ENCODE assay signal across 25 cellular contexts in the genomic region with DNA sequence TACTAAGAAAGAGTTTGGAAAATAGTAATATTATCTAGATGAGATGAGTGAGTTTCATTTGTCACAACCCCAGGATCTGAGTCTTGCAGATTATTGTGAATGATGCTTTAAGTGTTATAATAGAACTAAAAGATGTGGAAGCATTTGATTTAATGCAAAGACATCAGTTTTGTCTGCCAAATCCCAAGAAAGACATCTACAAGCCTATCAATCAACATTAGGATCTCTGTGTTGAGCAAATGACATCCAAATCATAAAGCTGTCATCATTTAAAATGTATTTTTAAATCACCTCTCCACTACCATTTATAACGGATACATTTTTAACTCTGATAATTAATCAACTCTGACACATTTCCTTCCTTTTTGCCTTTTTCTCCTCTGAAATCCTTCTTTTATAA.
A peak's percentile ranks its signal among the peaks of the same experiment; 100 is the strongest.
DNase-seq lines count a peak whose midpoint lies in the region; ATAC-seq, FAIRE-seq and TF ChIP-seq lines count a peak whose summit lies in the region.
"Had no signal": no experiment of that assay in that cellular context is flagged by ENCODE, and none has a peak within 500 bp of the region (broad histone marks: within the 10 kb centered on the region; RNA-seq: fewer than 3 reads in every experiment).

No MANE protein-coding gene starts in this region.

- RAD21 ChIA-PET in GM12878 (lab: Charles Lee; ENCODE audit: unreplicated experiment) = no interaction called here

- WGBS in GM12878 (ENCODE audit: insufficient coverage, insufficient replicate concordance, low lambda C conversion rate, missing lambda C conversion rate) = 53% methylated on average over 1 of the region's 1 CpG

- no peak overlapping the region for H3K9ac ChIP-seq in GM12878 (ENCODE audit: control insufficient read depth, insufficient read depth, low read length)
- H3K9ac ChIP-seq in neural cell (ENCODE audit: low read length) = no peak overlapping the region
- H3K9ac ChIP-seq: BLaER1 had no signal

- SMC1A ChIA-PET in GM12878 (lab: Charles Lee; ENCODE audit: uncharacterized antibody, unreplicated experiment) = no interaction called here

- H3K4me1 ChIP-seq in A673 (ENCODE audit: insufficient read depth, low read length, poor library complexity, severe bottlenecking) (peaks cover 10% of the 10 kb centered on the region), GM12878 (ENCODE audit: control insufficient read depth, insufficient read depth, low read length) (no peaks in the 10 kb centered on the region)
- H3K4me1 ChIP-seq: A549, BE2C had no signal

- H3K79me2 ChIP-seq in GM12878 (ENCODE audit: control insufficient read depth, insufficient read depth, low read length) (no peaks in the 10 kb centered on the region), neural cell (replicated peaks; ENCODE audit: insufficient read depth, low read length) (no peaks in the 10 kb centered on the region)

- H3K4me3 ChIP-seq in A673 (ENCODE audit: low read depth, low read length, poor library complexity, severe bottlenecking) (no peak overlapping the region), GM12878 (no peak overlapping the region), neural cell (ENCODE audit: low read length) (no peak overlapping the region)
- H3K4me3 ChIP-seq: A549, BLaER1 had no signal

- no peak overlapping the region for H3K27ac ChIP-seq in A673 (ENCODE audit: low read depth, low read length, poor library complexity, severe bottlenecking)
- no peak overlapping the region for H3K27ac ChIP-seq in GM12878 (ENCODE audit: control insufficient read depth, insufficient read depth)
- H3K27ac ChIP-seq in neural cell (ENCODE audit: low read length) = no peak overlapping the region
- H3K27ac ChIP-seq: 22Rv1, A549, BLaER1 had no signal

- DNase-seq in A673 (ENCODE audit: low spot score) (peak; percentile 39), GM12878 (ENCODE audit: low read depth, low spot score) (no peak), amniotic stem cell (lab: John Stamatoyannopoulos, UW) (no peak), T-cell (no peak)
- DNase-seq: ACHN; BE2C; C1 segment of cervical spinal cord; CD4-positive, alpha-beta memory T cell; CD4-positive, CD25-positive, alpha-beta regulatory T cell; CD8-positive, alpha-beta memory T cell; COR-L47; DMS 273 treated with DMSO at 0.1 percent for 48 hours; DMS153; DMS53; DMS79; DND-41; EL; GDM1 had no signal

- peaks cover 10 to 25% (median 12%) of the 10 kb centered on the region in 3 donors for H3K9me3 Mint-ChIP-seq in T-cell

- ATAC-seq in GM12878 (no peak), T-cell (replicated peaks in 1 of 4) (no peak)
- ATAC-seq: A549 had no signal

- CTCF ChIA-PET in A673 (lab: Charles Lee) = no interaction called here
- CTCF ChIA-PET in GM12878 (lab: Yijun Ruan, JAX) = no interaction called here
- CTCF ChIA-PET in T-cell (lab: Charles Lee) = no interaction called here

- no peaks in the 10 kb centered on the region for H3K27me3 Mint-ChIP-seq in T-cell
- H3K27me3 Mint-ChIP-seq: CD4-positive, alpha-beta memory T cell; CD4-positive, CD25-positive, alpha-beta regulatory T cell; CD8-positive, alpha-beta memory T cell had no signal

- no peaks in the 10 kb centered on the region for H3K36me3 ChIP-seq in A673 (ENCODE audit: insufficient read depth, low read length, poor library complexity, severe bottlenecking)
- H3K36me3 ChIP-seq in GM12878 (ENCODE audit: control insufficient read depth in 2 of 2, insufficient read depth in 2 of 2, low read length in 1 of 2) = no peaks in the 10 kb centered on the region
- no peaks in the 10 kb centered on the region for H3K36me3 ChIP-seq in neural cell (ENCODE audit: insufficient read depth, low read length)
- H3K36me3 ChIP-seq: BE2C, BLaER1 had no signal

- intact Hi-C loops in A673 (cut with micrococcal nuclease; ENCODE audit: unreplicated experiment) = no loop called here
- intact Hi-C loops in GM12878 (cut with micrococcal nuclease; ENCODE audit: unreplicated experiment) = no loop called here

- no peaks in the 10 kb centered on the region for H3F3A ChIP-seq in neural cell (ENCODE audit: insufficient read depth, low read length, poor library complexity, severe bottlenecking)

- POLR2A ChIA-PET in A673 (lab: Charles Lee; ENCODE audit: low non-redundant PET) (no interaction called here), GM12878 (lab: Charles Lee) (no interaction called here), T-cell (lab: Charles Lee) (no interaction called here)

- H3K9me3 ChIP-seq in A673 (ENCODE audit: low read depth, low read length, poor library complexity, severe bottlenecking) (no peaks in the 10 kb centered on the region), GM12878 (replicated peaks; ENCODE audit: control insufficient read depth, insufficient read depth, low read length) (no peaks in the 10 kb centered on the region), neural cell (ENCODE audit: low read length) (no peaks in the 10 kb centered on the region)
- H3K9me3 ChIP-seq: A549, BE2C, BLaER1 had no signal

- H3K9me2 ChIP-seq in neural cell (ENCODE audit: insufficient read depth, low read length) = no peaks in the 10 kb centered on the region

- H3K4me1 Mint-ChIP-seq in T-cell = no peaks in the 10 kb centered on the region
- H3K4me1 Mint-ChIP-seq: CD14-positive monocyte; CD4-positive, alpha-beta memory T cell; CD4-positive, CD25-positive, alpha-beta regulatory T cell; CD8-positive, alpha-beta memory T cell had no signal

- H4K20me1 ChIP-seq in GM12878 (ENCODE audit: control insufficient read depth, insufficient read depth) = no peaks in the 10 kb centered on the region
- no peaks in the 10 kb centered on the region for H4K20me1 ChIP-seq in neural cell (ENCODE audit: insufficient read depth)
- H4K20me1 ChIP-seq: BLaER1 had no signal

- no peaks in the 10 kb centered on the region for H3K36me3 Mint-ChIP-seq in T-cell
- H3K36me3 Mint-ChIP-seq: CD14-positive monocyte; CD4-positive, alpha-beta memory T cell; CD4-positive, CD25-positive, alpha-beta regulatory T cell; CD8-positive, alpha-beta memory T cell had no signal

- no peaks in the 10 kb centered on the region for H3K27me3 ChIP-seq in A673 (replicated peaks; ENCODE audit: insufficient read depth, low read depth, low read length, poor library complexity)
- H3K27me3 ChIP-seq in GM12878 (replicated peaks in 1 of 2; ENCODE audit: control insufficient read depth in 2 of 2, insufficient read depth in 2 of 2, low read length in 1 of 2) = no peaks in the 10 kb centered on the region
- H3K27me3 ChIP-seq in neural cell (ENCODE audit: insufficient read depth, low read depth, low read length) = no peaks in the 10 kb centered on the region
- H3K27me3 ChIP-seq: BE2C, BLaER1 had no signal

- BruUV-seq in A673 (replicated peaks; lab: Mats Ljungman, UMichigan) = no TSS peak
- BruUV-seq in GM12878 (replicated peaks; lab: Mats Ljungman, UMichigan) = no TSS peak

- H3K4me3 Mint-ChIP-seq in T-cell = no peak overlapping the region
- H3K4me3 Mint-ChIP-seq: CD14-positive monocyte; CD4-positive, alpha-beta memory T cell; CD4-positive, CD25-positive, alpha-beta regulatory T cell; CD8-positive, alpha-beta memory T cell had no signal

- no peak for TF ChIP-seq RAD21 in GM12878 (IDR thresholded peaks at IDR 0.05; ENCODE audit: insufficient read depth, low read depth, low read length)
- no peak for TF ChIP-seq RAD21 in neural cell (conservative IDR thresholded peaks at IDR 0.05)

- TF ChIP-seq EP300 in GM12878 (IDR thresholded peaks at IDR 0.05; ENCODE audit: borderline replicate concordance in 1 of 2, control insufficient read depth in 1 of 2, low read depth in 2 of 2, low read length in 2 of 2) (no peak), neural cell (conservative IDR thresholded peaks at IDR 0.05; ENCODE audit: poor library complexity, severe bottlenecking) (peak; percentile 98)

- H3K27ac Mint-ChIP-seq in T-cell = no peak overlapping the region
- H3K27ac Mint-ChIP-seq: CD14-positive monocyte; CD4-positive, alpha-beta memory T cell; CD4-positive, CD25-positive, alpha-beta regulatory T cell; CD8-positive, alpha-beta memory T cell had no signal

- H3K4me2 ChIP-seq in GM12878 (ENCODE audit: control insufficient read depth, insufficient read depth) = no peak overlapping the region
- H3K4me2 ChIP-seq in neural cell (ENCODE audit: low read length) = no peak overlapping the region
- H3K4me2 ChIP-seq: A549, BLaER1 had no signal

- H2AFZ ChIP-seq in GM12878 (ENCODE audit: control insufficient read depth, low read depth, low read length) (no peak overlapping the region), neural cell (ENCODE audit: low read depth, low read length) (no peak overlapping the region)

- TF ChIP-seq POLR2A in GM12878 (IDR thresholded peaks at IDR 0.05; ENCODE audit: low read depth, low read length) = no peak

- peak; percentile 7 for FAIRE-seq in GM12878 (lab: Jason Lieb, UNC)
- FAIRE-seq: A549, GM12891, GM18507 had no signal

- TF ChIP-seq CTCF in A673 (conservative IDR thresholded peaks at IDR 0.05; ENCODE audit: low read depth, low read length) = no peak
- TF ChIP-seq CTCF in GM12878 (IDR thresholded peaks at IDR 0.05 in 2 of 3, conservative IDR thresholded peaks at IDR 0.05 in 1 of 3; ENCODE audit: control insufficient read depth in 2 of 3, extremely low read depth in 1 of 3, insufficient read depth in 1 of 3, low read depth in 3 of 3, low read length in 3 of 3) = no peak
- TF ChIP-seq CTCF in neural cell (IDR thresholded peaks at IDR 0.05; ENCODE audit: poor library complexity, severe bottlenecking) = no peak

- in situ Hi-C loops in GM12878 (cut with MboI) = no loop called here

TF ChIP-seq in GM12878, 131 proteins besides CTCF, POLR2A, EP300 and RAD21 (continues in another document):
- TF ChIP-seq MEF2A (IDR thresholded peaks at IDR 0.05; ENCODE audit: insufficient read depth, low read depth, low read length) (no peak), TBL1XR1 (IDR thresholded peaks at IDR 0.05; ENCODE audit: low read depth, low read length) (no peak), ZNF207 (IDR thresholded peaks at IDR 0.05; ENCODE audit: borderline replicate concordance) (no peak)

TF ChIP-seq in neural cell, 6 proteins besides CTCF, POLR2A, EP300 and RAD21 (continues in another document):
- TF ChIP-seq POLR2AphosphoS5 (IDR thresholded peaks at IDR 0.05) = peak; percentile 90
- TF ChIP-seq SMC3 (conservative IDR thresholded peaks at IDR 0.05; ENCODE audit: poor library complexity) = no peak
- no peak for TF ChIP-seq TAF1 (IDR thresholded peaks at IDR 0.05; ENCODE audit: low read depth)
- no peak for TF ChIP-seq EZH2 (IDR thresholded peaks at IDR 0.05; ENCODE audit: borderline replicate concordance, insufficient read depth, low read length, poor library complexity, severe bottlenecking)
- no peak for TF ChIP-seq MXI1 (conservative IDR thresholded peaks at IDR 0.05; ENCODE audit: poor library complexity, severe bottlenecking)
